8 cellular contexts compared by ENCODE assay signal in genomic region chr21:41068411-41069304, GRCh38.
A peak's percentile ranks its signal among the peaks of the same experiment; 100 is the strongest.
DNase-seq lines count a peak whose midpoint lies in the region; ATAC-seq and TF ChIP-seq lines count a peak whose summit lies in the region.

No MANE protein-coding gene starts in this region.

- H3K9me3 Mint-ChIP-seq in chondrocyte (ENCODE audit: low read depth): no peaks in the 10 kb centered on the region

- H3K36me3 Mint-ChIP-seq in chondrocyte (ENCODE audit: low read depth): no peaks in the 10 kb centered on the region

- intact Hi-C loops in left colon (cut with DNase I, micrococcal nuclease): loop anchor here in 1 of 2 donors (5.0 kb wide), 1 partner anchor 926 kb away; no protein-coding TSS in a partner anchor

- peak overlapping the region; percentile 10 for H3K27ac Mint-ChIP-seq in chondrocyte (ENCODE audit: unreplicated experiment)

- ATAC-seq in HG02885 (IDR thresholded peaks at IDR 0.05; ENCODE audit: poor library complexity, unreplicated experiment) (peak; percentile 73), left colon (peak; percentile 77), GM18498 (IDR thresholded peaks at IDR 0.05; ENCODE audit: unreplicated experiment) (no peak)

- peaks cover 19% of the 10 kb centered on the region for H3K27me3 Mint-ChIP-seq in chondrocyte (ENCODE audit: low read depth)

- peak; percentile 93 for TF ChIP-seq CTCF in chondrocyte (IDR thresholded peaks at IDR 0.05)

- H3K4me3 Mint-ChIP-seq in chondrocyte (ENCODE audit: unreplicated experiment): peak overlapping the region; percentile 71

- DNase-seq in DMS79 treated with DMSO at 0.1 percent for 48 hours (lab: John Stamatoyannopoulos, UW) (peak; percentile 91), NCI-H2227 (lab: John Stamatoyannopoulos, UW; ENCODE audit: unreplicated experiment) (peak; percentile 90), chondrocyte (ENCODE audit: low spot score) (peak; percentile 95), left colon (peak; percentile 50 to 74)
- peak; percentile 39 for DNase-seq in activated CD4-positive, alpha-beta T cell treated with anti-CD3 and anti-CD28 coated beads for 1 hour
- DNase-seq in stimulated activated CD4-positive, alpha-beta T cell treated with anti-CD3 and anti-CD28 coated beads, Interleukin-4, amount 100 ng/mL, for 1 hour: peak; percentile 67

- peaks cover 9% of the 10 kb centered on the region for H3K4me1 Mint-ChIP-seq in chondrocyte (ENCODE audit: low read depth)

Comparison
In these comparisons a context has a peak if more than half of its experiments do, and no peak if none do; other contexts are left out.
1. DNase-seq: peak in every context shown above with its lines; median percentile 95 in chondrocyte; 91 in DMS79 treated with DMSO at 0.1 percent for 48 hours; 90 in NCI-H2227; 67 in stimulated activated CD4-positive, alpha-beta T cell treated with anti-CD3 and anti-CD28 coated beads, Interleukin-4, amount 100 ng/mL, for 1 hour; 62 in left colon; 39 in activated CD4-positive, alpha-beta T cell treated with anti-CD3 and anti-CD28 coated beads for 1 hour.